Comparison of ENCODE assay signal across 8 cellular contexts in the genomic region with DNA sequence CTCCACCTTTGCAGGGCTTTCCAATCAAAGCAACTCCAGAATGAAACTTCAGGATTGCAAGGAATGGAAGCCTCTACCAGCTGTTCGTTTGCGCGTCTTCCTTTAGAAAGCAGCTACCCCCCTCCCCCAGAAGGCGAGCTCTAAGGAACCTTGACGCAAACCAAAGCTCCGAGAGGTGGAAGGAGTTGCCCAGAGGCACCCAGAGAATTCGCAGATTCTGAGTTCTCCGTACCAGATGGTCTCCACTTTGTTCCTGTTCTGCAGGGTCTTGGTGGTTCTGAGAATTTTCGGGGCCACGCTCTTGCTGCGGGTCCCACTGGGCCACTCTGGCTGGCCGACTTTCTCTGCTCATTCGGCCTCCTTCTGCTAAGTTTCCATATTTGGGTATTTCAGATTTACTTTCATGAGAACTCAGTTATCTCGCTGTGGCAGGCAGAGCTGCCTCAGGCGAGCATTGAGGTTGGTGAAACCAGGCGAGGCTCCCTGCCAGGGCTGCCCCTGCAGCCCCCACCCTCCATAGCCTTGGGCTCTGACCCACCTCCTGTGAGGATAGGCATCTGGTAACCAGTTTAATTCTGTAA. TPM values are rescaled to one million over a fixed set of nuclear protein-coding genes. Genes with fewer than 3 reads are reported as not detected.
DNase-seq lines count a peak whose midpoint lies in the region; ATAC-seq and TF ChIP-seq lines count a peak whose summit lies in the region.

No MANE protein-coding gene starts in this region.

- H3K27me3 Mint-ChIP-seq in CD4-positive, alpha-beta T cell = no peaks in the 10 kb centered on the region
- H3K27me3 Mint-ChIP-seq in activated B cell treated with CpG ODN at 0.5 μM for 24 hours (no peaks in the 10 kb centered on the region), neural progenitor cell (ENCODE audit: insufficient read depth, low read depth) (peaks cover 12% of the 10 kb centered on the region)

- ATAC-seq in CD4-positive, alpha-beta T cell (ENCODE audit: poor library complexity) = peak; percentile 57
- ATAC-seq in HG03432 (IDR thresholded peaks at IDR 0.05; ENCODE audit: unreplicated experiment) (peak; percentile 34), activated B cell treated with CpG ODN at 0.5 μM for 24 hours (ENCODE audit: low read depth) (peak; percentile 28)

- no peak for TF ChIP-seq EP300 in esophagus muscularis mucosa (IDR thresholded peaks at IDR 0.05)

- no peak for TF ChIP-seq CTCF in CD4-positive, alpha-beta T cell (IDR thresholded peaks at IDR 0.05)
- TF ChIP-seq CTCF in activated B cell treated with CpG ODN at 0.5 μM for 24 hours (IDR thresholded peaks at IDR 0.05) (no peak), esophagus muscularis mucosa (IDR thresholded peaks at IDR 0.05) (no peak), neural progenitor cell (IDR thresholded peaks at IDR 0.05) (no peak)

- DNase-seq in CD4-positive, alpha-beta T cell = peak in 5 of 10 experiments; percentile 28 to 33 (median 29)
- DNase-seq in activated B cell treated with CpG ODN at 0.5 μM for 24 hours (no peak), esophagus muscularis mucosa (ENCODE audit: extremely low spot score) (no peak), neural progenitor cell (ENCODE audit: low spot score) (peak; percentile 66), cortex of kidney (lab: John Stamatoyannopoulos, UW) (no peak), D341Med (ENCODE audit: low spot score) (no peak)

- no peak overlapping the region for H3K9ac ChIP-seq in neural progenitor cell

- peaks cover 18% of the 10 kb centered on the region for H3K36me3 Mint-ChIP-seq in CD4-positive, alpha-beta T cell (ENCODE audit: low read depth)
- H3K36me3 Mint-ChIP-seq in activated B cell treated with CpG ODN at 0.5 μM for 24 hours (ENCODE audit: low read depth) (peaks cover 17% of the 10 kb centered on the region), neural progenitor cell (no peaks in the 10 kb centered on the region)

- H3K4me2 ChIP-seq in neural progenitor cell = peak overlapping the region; percentile 72

- H4K20me1 ChIP-seq in neural progenitor cell (ENCODE audit: low read depth) = peaks cover 12% of the 10 kb centered on the region

- H3K9me3 ChIP-seq in CD4-positive, alpha-beta T cell (ENCODE audit: control insufficient read depth, low read length) = no peaks in the 10 kb centered on the region
- H3K9me3 ChIP-seq in esophagus muscularis mucosa (no peaks in the 10 kb centered on the region), neural progenitor cell (ENCODE audit: low read depth) (no peaks in the 10 kb centered on the region)

- peak overlapping the region; percentile 95 for H3K4me3 Mint-ChIP-seq in CD4-positive, alpha-beta T cell
- H3K4me3 Mint-ChIP-seq in activated B cell treated with CpG ODN at 0.5 μM for 24 hours = peak overlapping the region; percentile 94
- peak overlapping the region; percentile 85 for H3K4me3 Mint-ChIP-seq in neural progenitor cell

- POLR2A ChIA-PET in CD4-positive, alpha-beta T cell (lab: Charles Lee) = interaction anchor here (0.6 to 4.9 kb wide), 11 partner anchors 9 to 99 kb away, joined by 3 to 44 read pairs (median 6); partner anchors contain the start of gene RCOR3
- POLR2A ChIA-PET in activated B cell treated with CpG ODN at 0.5 μM for 24 hours (lab: Charles Lee) = interaction anchor here (0.6 to 4.8 kb wide), 15 partner anchors 9 to 1531 kb away, joined by 3 to 68 read pairs (median 6); partner anchors contain the start of genes FLVCR1, RCOR3 and SLC30A1

- CTCF ChIA-PET in CD4-positive, alpha-beta T cell (lab: Charles Lee) = interaction anchor here (1.9 kb wide), 1 partner anchor 20 kb away, joined by 5 read pairs; no protein-coding TSS in a partner anchor
- CTCF ChIA-PET in activated B cell treated with CpG ODN at 0.5 μM for 24 hours (lab: Charles Lee) = interaction anchor here (0.7 to 1.8 kb wide), 7 partner anchors 11 to 251 kb away, joined by 3 to 12 read pairs (median 3); partner anchors contain the start of gene SLC30A1

- peaks cover 82% of the 10 kb centered on the region for H3K4me1 Mint-ChIP-seq in CD4-positive, alpha-beta T cell (ENCODE audit: low read depth)
- H3K4me1 Mint-ChIP-seq in activated B cell treated with CpG ODN at 0.5 μM for 24 hours (peaks cover 76% of the 10 kb centered on the region), neural progenitor cell (peaks cover 48% of the 10 kb centered on the region)

- in situ Hi-C loops in GM18951 (cut with MboI; ENCODE audit: low sequenced_read_pairs, unreplicated experiment) = loop anchor here (10.0 to 25.0 kb wide), 2 partner anchors 147 to 335 kb away; no protein-coding TSS in a partner anchor

- peak overlapping the region; percentile 83 for H3K27ac Mint-ChIP-seq in CD4-positive, alpha-beta T cell
- H3K27ac Mint-ChIP-seq in activated B cell treated with CpG ODN at 0.5 μM for 24 hours (peak overlapping the region; percentile 95), neural progenitor cell (peak overlapping the region; percentile 86)

- peak overlapping the region; percentile 80 to 90 (median 86) for H3K4me3 ChIP-seq in esophagus muscularis mucosa
- peak overlapping the region; percentile 80 for H3K4me3 ChIP-seq in neural progenitor cell

- H3K79me2 ChIP-seq in neural progenitor cell (ENCODE audit: low read depth) = peaks cover 44% of the 10 kb centered on the region

- H3K9me3 Mint-ChIP-seq in CD4-positive, alpha-beta T cell = no peaks in the 10 kb centered on the region
- H3K9me3 Mint-ChIP-seq in activated B cell treated with CpG ODN at 0.5 μM for 24 hours = no peaks in the 10 kb centered on the region
- no peaks in the 10 kb centered on the region for H3K9me3 Mint-ChIP-seq in neural progenitor cell

- H3K36me3 ChIP-seq in esophagus muscularis mucosa (no peaks in the 10 kb centered on the region), neural progenitor cell (no peaks in the 10 kb centered on the region)

- peak overlapping the region; percentile 68 for H3K27ac ChIP-seq in CD4-positive, alpha-beta T cell (ENCODE audit: low read depth, low read length)
- H3K27ac ChIP-seq in esophagus muscularis mucosa (replicated peaks in 1 of 4) = peak overlapping the region; percentile 91 to 95 (median 92)
- no peak overlapping the region for H3K27ac ChIP-seq in neural progenitor cell

- TF ChIP-seq POLR2A in GM18951 (IDR thresholded peaks at IDR 0.05; ENCODE audit: extremely low read depth, insufficient read depth, insufficient read length) (peak; percentile 56), esophagus muscularis mucosa (IDR thresholded peaks at IDR 0.05; ENCODE audit: low read depth) (no peak)

- no peaks in the 10 kb centered on the region for H3K27me3 ChIP-seq in CD4-positive, alpha-beta T cell (ENCODE audit: control insufficient read depth, insufficient read depth, low read length)
- no peaks in the 10 kb centered on the region for H3K27me3 ChIP-seq in esophagus muscularis mucosa
- peaks cover 25% of the 10 kb centered on the region for H3K27me3 ChIP-seq in neural progenitor cell

- H3K4me1 ChIP-seq in esophagus muscularis mucosa = peaks cover 15 to 63% (median 59%) of the 10 kb centered on the region in 4 donors
- peaks cover 30% of the 10 kb centered on the region for H3K4me1 ChIP-seq in neural progenitor cell

- peaks cover 21% of the 10 kb centered on the region for H3F3A ChIP-seq in neural progenitor cell (ENCODE audit: low read depth)

- intact Hi-C loops in CD4-positive, alpha-beta T cell (cut with DNase I, micrococcal nuclease) = loop anchor here (2.0 to 10.0 kb wide), 5 partner anchors 47 to 255 kb away; partner anchors contain the start of gene SLC30A1 (in 1 of the 2)
- intact Hi-C loops in activated B cell treated with CpG ODN at 0.5 μM for 24 hours (cut with micrococcal nuclease) = loop anchor here (1.0 to 5.0 kb wide), 5 partner anchors 9 to 1545 kb away; partner anchors contain the start of genes C1orf74 and RCOR3
- intact Hi-C loops in esophagus muscularis mucosa (cut with DNase I) = loop anchor here (2.0 to 10.0 kb wide), 3 partner anchors 69 to 327 kb away; partner anchors contain the start of gene RCOR3

- 3% methylated on average over 16 of the region's 16 CpGs for WGBS in esophagus muscularis mucosa

- peak overlapping the region; percentile 98 for H2AFZ ChIP-seq in neural progenitor cell (replicated peaks)

RNA-seq across cellular contexts. Expression of gene TRAF5, which starts 0.8 kb away (rescaled TPM):
- 10 to 100 TPM; 21.9 to 23.2 TPM for total RNA-seq in CD4-positive, alpha-beta T cell
- total RNA-seq in activated B cell treated with CpG ODN at 0.5 μM for 24 hours = 61.4 and 73.1 TPM in 2 replicates
- total RNA-seq in esophagus muscularis mucosa = 10 to 100 TPM; 14.9 to 29.7 (median 23.9) TPM
- total RNA-seq in neural progenitor cell (ENCODE audit: low replicate concordance) = 28.3 and 36.0 TPM in 2 replicates
